Comparison of ENCODE assay signal across 18 cellular contexts in the genomic region with DNA sequence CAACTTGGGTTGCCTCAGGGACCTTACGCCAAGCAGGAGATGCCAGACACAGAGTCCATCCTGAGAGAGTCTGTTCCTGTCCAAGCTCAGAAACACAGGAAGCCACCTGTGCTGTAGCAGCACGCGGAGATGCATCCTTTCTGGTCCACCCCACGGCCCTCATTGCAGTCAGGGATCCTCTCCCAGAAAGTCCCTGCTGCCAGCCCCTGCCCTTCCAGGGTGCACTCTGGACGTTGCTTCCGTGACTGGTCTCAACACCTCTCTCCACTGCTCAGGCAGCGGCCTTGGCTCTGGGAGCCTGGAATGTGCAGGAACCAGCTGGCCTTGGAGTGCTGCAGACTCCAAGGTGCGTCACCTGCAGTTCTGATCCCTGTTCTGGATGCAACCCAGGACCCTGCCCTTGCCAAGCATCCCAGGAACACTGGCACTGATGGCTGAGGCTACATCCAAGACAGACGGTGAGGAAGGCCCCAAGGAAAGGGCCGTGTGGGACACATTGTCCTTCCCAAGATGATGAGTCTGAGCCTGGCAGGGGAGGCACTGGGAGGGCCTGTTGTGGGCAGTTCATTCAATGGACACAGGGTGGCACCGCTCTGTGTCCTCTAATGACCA. TPM values are rescaled to one million over a fixed set of nuclear protein-coding genes. Genes with fewer than 3 reads are reported as not detected.
DNase-seq lines count a peak whose midpoint lies in the region; ATAC-seq and TF ChIP-seq lines count a peak whose summit lies in the region.
"Had no signal": no experiment of that assay in that cellular context is flagged by ENCODE, and none has a peak within 500 bp of the region (broad histone marks: within the 10 kb centered on the region; RNA-seq: fewer than 3 reads in every experiment).

No MANE protein-coding gene starts in this region.

- H3K9me3 ChIP-seq in ascending aorta (peaks cover 0 to 5% of the 10 kb centered on the region in 2 donors), upper lobe of right lung (no peaks in the 10 kb centered on the region)

- TF ChIP-seq CTCF in ascending aorta (IDR thresholded peaks at IDR 0.05), result no peak
- TF ChIP-seq CTCF in upper lobe of right lung (IDR thresholded peaks at IDR 0.05), result no peak

- H3K27me3 ChIP-seq in ascending aorta (no peaks in the 10 kb centered on the region), upper lobe of right lung (peaks cover 4% of the 10 kb centered on the region)

- DNase-seq in G401 (ENCODE audit: low spot score) (peak; percentile 86), ascending aorta (ENCODE audit: low spot score in 2 of 2) (no peak), left lobe of liver (ENCODE audit: low spot score) (no peak), upper lobe of right lung (no peak)
- no peak for DNase-seq in activated T-cell treated with anti-CD3 and anti-CD28 coated beads, Interleukin-2, amount 50 U/mL, for 4 hours
- DNase-seq: ACHN, COR-L47, DMS 273 treated with DMSO at 0.1 percent for 48 hours, GF-D8, KG1, NCI-H1694 treated with DMSO at 0.1 percent for 48 hours, NCI-H2227 treated with DMSO at 0.1 percent for 48 hours, NCI-H510A treated with DMSO at 0.1 percent for 48 hours, NCI-H774, RPMI8226 had no signal

- ATAC-seq in left lobe of liver (peak; percentile 19), upper lobe of right lung (no peak), GM21515 (IDR thresholded peaks at IDR 0.05; ENCODE audit: unreplicated experiment) (no peak), HG02571 (IDR thresholded peaks at IDR 0.05; ENCODE audit: unreplicated experiment) (no peak)
- ATAC-seq in activated T-cell treated with anti-CD3 and anti-CD28 coated beads, Interleukin-2, amount 50 U/mL, for 4 hours, result no peak
- ATAC-seq: GM23338 had no signal

- H3K36me3 Mint-ChIP-seq in activated T-cell treated with anti-CD3 and anti-CD28 coated beads, Interleukin-2, amount 50 U/mL, for 4 hours (ENCODE audit: insufficient read depth), result no peaks in the 10 kb centered on the region

- H3K4me1 ChIP-seq in ascending aorta (peaks cover 0 to 39% of the 10 kb centered on the region in 2 donors), upper lobe of right lung (peaks cover 14% of the 10 kb centered on the region)

- H3K36me3 ChIP-seq in ascending aorta (no peaks in the 10 kb centered on the region), upper lobe of right lung (no peaks in the 10 kb centered on the region)

- no peak overlapping the region for H3K4me3 Mint-ChIP-seq in activated T-cell treated with anti-CD3 and anti-CD28 coated beads, Interleukin-2, amount 50 U/mL, for 4 hours
- H3K4me3 Mint-ChIP-seq: GM23338 had no signal

- peaks cover 2% of the 10 kb centered on the region for H3K4me1 Mint-ChIP-seq in activated T-cell treated with anti-CD3 and anti-CD28 coated beads, Interleukin-2, amount 50 U/mL, for 4 hours (ENCODE audit: low read depth)
- H3K4me1 Mint-ChIP-seq: GM23338 had no signal

- in situ Hi-C loops in G401 (cut with HindIII; ENCODE audit: low sequenced_read_pairs), result no loop called here

- intact Hi-C loops in ascending aorta (cut with DNase I), result loop anchor here (5.0 kb wide), 1 partner anchor 267 kb away; a partner anchor contains a TSS
- intact Hi-C loops in upper lobe of right lung (cut with DNase I), result no loop called here

- peaks cover 18% of the 10 kb centered on the region for H3K9me3 Mint-ChIP-seq in activated T-cell treated with anti-CD3 and anti-CD28 coated beads, Interleukin-2, amount 50 U/mL, for 4 hours

- no peak overlapping the region for H3K4me3 ChIP-seq in ascending aorta
- H3K4me3 ChIP-seq in upper lobe of right lung, result no peak overlapping the region
- H3K4me3 ChIP-seq: GM23338 had no signal

- H3K27ac ChIP-seq in ascending aorta (peak overlapping the region; percentile 82 to 86), upper lobe of right lung (peak overlapping the region; percentile 66)

- peaks cover 26% of the 10 kb centered on the region for H3K27me3 Mint-ChIP-seq in activated T-cell treated with anti-CD3 and anti-CD28 coated beads, Interleukin-2, amount 50 U/mL, for 4 hours (ENCODE audit: low read depth)

RNA-seq across cellular contexts. Expression of a gene that starts 21.7 kb away (rescaled TPM):
- total RNA-seq in G401 (2014; rRNA removed; shearing (Covaris generic)), result 83.0 and 85.1 TPM in 2 replicates
- total RNA-seq in ascending aorta (1,564 TPM), left lobe of liver (48.0 TPM), upper lobe of right lung (175 TPM)
- 1 to 10 TPM; 2.8 to 3.6 (median 3.0) TPM for total RNA-seq in activated T-cell treated with anti-CD3 and anti-CD28 coated beads, Interleukin-2, amount 50 U/mL, for 4 hours

Comparison
In these comparisons a context has a peak if more than half of its experiments do, and no peak if none do; other contexts are left out.
1. RNA of a gene that starts 21.7 kb away (total RNA-seq): 1,564 TPM in ascending aorta (single experiment), 175 TPM in upper lobe of right lung (single experiment), 83.0 to 85.1 TPM in G401 and 48.0 TPM in left lobe of liver (single experiment); 2.8 to 3.6 TPM in activated T-cell treated with anti-CD3 and anti-CD28 coated beads, Interleukin-2, amount 50 U/mL, for 4 hours; every median in the first group is over 10 times any median in the second.